In genomic region chr19:3873151-3873550, GRCh38 we compare ENCODE assay signal across 30 cellular contexts. TPM values are rescaled to one million over a fixed set of nuclear protein-coding genes. Genes with fewer than 3 reads are reported as not detected.
"Had no signal": no experiment of that assay in that cellular context is flagged by ENCODE, and none has a peak within 500 bp of the region (broad histone marks: within the 10 kb centered on the region; RNA-seq: fewer than 3 reads in every experiment).

No MANE protein-coding gene starts in this region.

- H3K9me3 ChIP-seq: left ventricle myocardium inferior, lower lobe of right lung, testis, upper lobe of right lung, vagina had no signal

- H3K4me1 ChIP-seq: lower lobe of right lung, testis, upper lobe of right lung had no signal

- H3K4me3 ChIP-seq: hepatocyte, left ventricle myocardium inferior, lower lobe of right lung, ovary, right atrium auricular region, sigmoid colon, skin epidermis, testis, tibial nerve, upper lobe of right lung, vagina had no signal

- DNase-seq: effector CD4-positive, alpha-beta T cell; endodermal cell; foreskin melanocyte; head of caudate nucleus; kidney; left cardiac atrium; left ventricle myocardium inferior; lower lobe of right lung; natural killer cell; ovary; sigmoid colon; stimulated activated CD4-positive, alpha-beta T cell treated with anti-CD3 and anti-CD28 coated beads, Interleukin-2, amount 100 ng/mL, for 24 hours; stimulated activated CD4-positive, alpha-beta T cell treated with anti-CD3 and anti-CD28 coated beads, Interleukin-4, amount 100 ng/mL, for 4 hours; stimulated activated naive B cell treated with anti-CD40 and anti-IgM and Interleukin-4, amounts not matched to agents 10 μg/mL and 1 μg/mL and 100 μg/mL, for 72 hours; stimulated activated naive CD8-positive, alpha-beta T cell treated with anti-CD3 and anti-CD28 coated beads, Interleukin-15, amount 100 ng/mL, for 72 hours; testis; upper lobe of right lung had no signal

- H3K79me2 ChIP-seq: hepatocyte had no signal

- H3K4me2 ChIP-seq: hepatocyte had no signal

- FAIRE-seq: endothelial cell of umbilical vein, kidney had no signal

- H3K27me3 ChIP-seq: ovary, testis had no signal

- H3K36me3 ChIP-seq: left ventricle myocardium inferior, lower lobe of right lung, ovary, right atrium auricular region, sigmoid colon, tibial nerve, upper lobe of right lung, vagina had no signal

- H2AFZ ChIP-seq: hepatocyte had no signal

- H3K27ac ChIP-seq: hepatocyte, left ventricle myocardium inferior, lower lobe of right lung, ovary, right atrium auricular region, sigmoid colon, skin epidermis, testis, tibial nerve, upper lobe of right lung, vagina had no signal

RNA-seq across cellular contexts. Expression of gene ZFR2, which starts 4.3 kb away (rescaled TPM):
- total RNA-seq: endothelial cell of umbilical vein, left ventricle myocardium inferior, myocyte, posterior vena cava, right atrium auricular region, subcutaneous adipose tissue, tibial nerve, vagina had no signal
- polyA plus RNA-seq: endothelial cell of umbilical vein had no signal

RNA-seq across cellular contexts. Expression of gene ATCAY, which starts 7.3 kb away (rescaled TPM):
- total RNA-seq: endothelial cell of umbilical vein, left cardiac atrium, left ventricle myocardium inferior, lower lobe of right lung, mesothelial cell of epicardium, myocyte, natural killer cell, right atrium auricular region, subcutaneous adipose tissue, tibial nerve, upper lobe of right lung had no signal
- polyA plus RNA-seq: esophagus, hepatocyte, ovary had no signal

RNA-seq across cellular contexts. Expression of gene NMRK2, which starts 59.7 kb away (rescaled TPM):
- total RNA-seq: endothelial cell of umbilical vein, hepatocyte, lower lobe of right lung, mesothelial cell of epicardium, mucosa of gallbladder, natural killer cell, neural crest cell, subcutaneous adipose tissue, tibial nerve, vagina had no signal
- polyA plus RNA-seq: endothelial cell of umbilical vein had no signal
